In the genomic region with DNA sequence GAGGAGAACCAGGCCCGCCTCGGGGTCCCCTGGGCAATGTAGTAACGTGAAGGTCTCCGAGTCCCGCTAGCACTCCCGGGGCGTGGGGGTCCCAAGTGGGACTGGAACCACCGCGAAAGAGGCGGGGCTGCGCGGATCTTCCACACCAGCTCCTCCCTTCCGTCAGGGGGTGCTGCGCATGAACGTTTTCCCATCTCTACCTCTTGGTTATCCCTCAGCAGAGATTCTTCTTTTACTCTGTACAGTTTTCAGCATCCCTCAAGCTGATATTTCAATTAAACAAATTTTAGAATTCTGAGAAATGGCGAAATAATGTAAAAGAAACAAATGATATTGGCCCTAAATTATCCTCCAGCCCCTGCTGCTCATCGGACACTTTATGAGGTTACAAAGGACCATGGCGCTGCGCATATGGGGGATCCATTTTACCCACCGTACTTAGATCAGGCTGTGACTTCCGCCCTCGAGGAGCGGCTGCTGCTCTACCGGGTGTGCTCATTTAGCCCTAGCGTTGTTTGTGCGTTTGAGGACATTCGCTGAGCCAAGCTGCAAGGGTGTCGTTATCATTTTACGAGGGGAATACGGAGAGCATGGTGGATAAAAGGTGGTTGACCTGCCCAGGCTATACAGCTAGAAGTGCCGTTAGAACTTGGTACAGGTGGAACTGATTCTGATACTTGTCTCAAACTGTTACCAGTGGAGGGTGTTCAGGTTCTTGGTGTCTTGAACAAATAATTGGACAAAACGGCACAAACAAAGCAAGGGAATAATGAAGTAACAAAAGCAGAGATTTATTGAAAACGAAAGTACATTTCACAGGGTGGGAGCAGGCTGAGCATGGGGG, we compare ENCODE assay signal across 8 cellular contexts.
DNase-seq lines count a peak whose midpoint lies in the region; ATAC-seq and TF ChIP-seq lines count a peak whose summit lies in the region.

No MANE protein-coding gene starts in this region.

- intact Hi-C loops in Caco-2 (cut with micrococcal nuclease; ENCODE audit: unreplicated experiment) = loop anchor here (1.0 to 2.0 kb wide), 4 partner anchors 43 to 353 kb away; a partner anchor contains a TSS

- H3K9me3 Mint-ChIP-seq in Caco-2 (ENCODE audit: unreplicated experiment) = no peaks in the 10 kb centered on the region

- CTCF ChIA-PET in Caco-2 (lab: Charles Lee) = interaction anchor here (0.6 to 4.8 kb wide), 19 partner anchors 8 to 1764 kb away, joined by 3 to 35 read pairs (median 4); a partner anchor contains a TSS

- peaks cover 16% of the 10 kb centered on the region for H3K4me1 ChIP-seq in Caco-2

- DNase-seq in Caco-2 (peak; percentile 92 to 95), HT1080 (ENCODE audit: low read depth) (peak; percentile 78), NOMO-1 treated with dmso at 0.1 percent for 144 hours (lab: John Stamatoyannopoulos, UW; ENCODE audit: unreplicated experiment) (peak; percentile 77), epithelial cell of esophagus (ENCODE audit: low read depth) (peak; percentile 90), middle frontal gyrus (ENCODE audit: extremely low spot score, low spot score) (peak; percentile 84)
- peak; percentile 77 for DNase-seq in activated CD8-positive, alpha-beta memory T cell treated with anti-CD3 and anti-CD28 coated beads, Interleukin-2, amount 50 U/mL, for 4 hours
- peak; percentile 50 to 59 for DNase-seq in stimulated activated CD8-positive, alpha-beta memory T cell treated with anti-CD3 and anti-CD28 coated beads, Interleukin-2, amount 100 ng/mL, for 1 hour (ENCODE audit: low read depth in 2 of 2)

- H3K36me3 Mint-ChIP-seq in Caco-2 (ENCODE audit: insufficient read depth, unreplicated experiment) = peaks cover 5% of the 10 kb centered on the region

- ATAC-seq in GM21360 (IDR thresholded peaks at IDR 0.05; ENCODE audit: unreplicated experiment) = peak; percentile 78

- POLR2A ChIA-PET in Caco-2 (lab: Charles Lee) = interaction anchor here (0.6 to 1.7 kb wide), 5 partner anchors 43 to 1764 kb away, joined by 3 to 11 read pairs (median 7); a partner anchor contains a TSS

- TF ChIP-seq CTCF in Caco-2 (IDR thresholded peaks at IDR 0.05; ENCODE audit: insufficient read depth in 1 of 2, low read depth in 1 of 2, low read length in 1 of 2, severe bottlenecking in 1 of 2, unreplicated experiment in 1 of 2) (peak; percentile 66 to 68), epithelial cell of esophagus (IDR thresholded peaks at IDR 0.05; ENCODE audit: insufficient read depth, low read depth, low read length, missing control alignments) (peak; percentile 50)

- TSS peak; percentile 88 for BruUV-seq in Caco-2 (replicated peaks; lab: Mats Ljungman, UMichigan)

- peaks cover 19% of the 10 kb centered on the region for H3K4me1 Mint-ChIP-seq in Caco-2 (ENCODE audit: low read depth, unreplicated experiment)

- H3K27ac Mint-ChIP-seq in Caco-2 (ENCODE audit: unreplicated experiment) = peak overlapping the region; percentile 90

- no peaks in the 10 kb centered on the region for H3K9me3 ChIP-seq in Caco-2

- peaks cover 2% of the 10 kb centered on the region for H3K27me3 Mint-ChIP-seq in Caco-2 (ENCODE audit: insufficient read depth, unreplicated experiment)

- H3K27me3 ChIP-seq in Caco-2 (replicated peaks; ENCODE audit: control insufficient read depth, insufficient read depth, low read length) = no peaks in the 10 kb centered on the region

- peak overlapping the region; percentile 86 for H3K4me3 Mint-ChIP-seq in Caco-2 (ENCODE audit: unreplicated experiment)

- peak overlapping the region; percentile 43 for H3K4me3 ChIP-seq in Caco-2 (ENCODE audit: low read depth, low read length)
- H3K4me3 ChIP-seq in epithelial cell of esophagus (ENCODE audit: low read length) = peak overlapping the region; percentile 70

- H3K36me3 ChIP-seq in Caco-2 (ENCODE audit: control insufficient read depth, insufficient read depth, low read length) = no peaks in the 10 kb centered on the region

Comparison
In these comparisons a context has a peak if more than half of its experiments do, and no peak if none do; other contexts are left out.
1. Peak in every context shown above with its lines: DNase-seq, ATAC-seq and H3K4me3 ChIP-seq.